ENCODE assay signal across 23 cellular contexts in the genomic region with DNA sequence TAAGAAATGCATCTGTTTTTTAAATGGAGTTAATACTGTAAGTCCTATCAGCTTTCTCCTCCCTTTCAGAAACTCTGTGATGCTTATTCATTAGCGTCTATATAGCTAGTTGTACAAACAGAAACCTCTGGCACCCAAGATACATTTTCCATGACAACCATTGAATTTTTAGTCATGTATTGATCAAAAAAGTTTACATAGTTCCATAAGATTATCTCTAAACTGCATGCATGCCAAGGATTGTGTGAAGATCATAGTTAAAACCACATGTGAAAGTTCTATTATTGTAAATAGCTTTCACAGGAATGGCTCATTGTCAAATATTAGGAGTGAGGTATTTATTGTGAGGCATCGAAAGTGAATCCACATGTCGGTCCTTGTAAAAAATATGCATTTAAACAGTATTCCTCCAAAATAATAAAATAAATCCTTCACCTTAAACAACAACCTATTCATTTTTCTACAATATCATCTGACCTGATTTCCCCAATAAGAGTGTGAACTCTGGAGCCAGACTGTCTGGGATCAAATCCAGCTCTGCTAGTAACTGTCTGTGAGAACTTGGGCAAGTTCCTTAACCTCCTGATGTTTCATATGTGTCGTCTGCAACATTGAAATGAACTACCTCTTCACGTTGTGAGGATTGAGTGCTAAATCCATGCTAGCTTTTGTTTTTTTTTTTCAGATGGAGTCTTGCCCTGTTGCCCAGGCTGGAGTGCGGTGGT. TPM values are rescaled to one million over a fixed set of nuclear protein-coding genes. Genes with fewer than 3 reads are reported as not detected.
A peak's percentile ranks its signal among the peaks of the same experiment; 100 is the strongest.
DNase-seq lines count a peak whose midpoint lies in the region; ATAC-seq, FAIRE-seq and TF ChIP-seq lines count a peak whose summit lies in the region.
"Had no signal": no experiment of that assay in that cellular context is flagged by ENCODE, and none has a peak within 500 bp of the region (broad histone marks: within the 10 kb centered on the region; RNA-seq: fewer than 3 reads in every experiment).

No MANE protein-coding gene starts in this region.

- no peak overlapping the region for H3K9ac ChIP-seq in astrocyte (ENCODE audit: low read length)

- no peak overlapping the region for H3K4me3 ChIP-seq in astrocyte (ENCODE audit: insufficient read depth, low read depth, low read length)
- no peak overlapping the region for H3K4me3 ChIP-seq in fibroblast of mammary gland (ENCODE audit: control insufficient read depth, low read depth, low read length)
- H3K4me3 ChIP-seq: PC-9, SJCRH30 had no signal

- H3K9me3 Mint-ChIP-seq in astrocyte (ENCODE audit: unreplicated experiment) = peaks cover 2% of the 10 kb centered on the region

- no peak overlapping the region for H3K27ac ChIP-seq in astrocyte (ENCODE audit: low read depth, low read length)
- H3K27ac ChIP-seq: PC-9, SJCRH30 had no signal

- ATAC-seq in left lobe of liver (peak; percentile 47), HG03571 (IDR thresholded peaks at IDR 0.05; ENCODE audit: unreplicated experiment) (no peak)
- ATAC-seq: CD8-positive, alpha-beta T cell had no signal

- no peak overlapping the region for H3K4me3 Mint-ChIP-seq in astrocyte (ENCODE audit: unreplicated experiment)
- H3K4me3 Mint-ChIP-seq: CD8-positive, alpha-beta T cell had no signal

- no peaks in the 10 kb centered on the region for H3K36me3 ChIP-seq in astrocyte (ENCODE audit: insufficient read depth, low read length)

- no peak overlapping the region for H2AFZ ChIP-seq in astrocyte (ENCODE audit: low read depth, low read length)
- H2AFZ ChIP-seq: PC-9 had no signal

- DNase-seq in EH (ENCODE audit: low read depth) (peak; percentile 14), astrocyte (ENCODE audit: low read depth) (peak; percentile 10), fibroblast of mammary gland (ENCODE audit: low read depth) (peak; percentile 40), left lobe of liver (ENCODE audit: low spot score) (no peak), NCI-H146 (lab: John Stamatoyannopoulos, UW) (no peak), activated gamma-delta T cell (lab: John Stamatoyannopoulos, UW) (no peak), DMS53 (lab: John Stamatoyannopoulos, UW) (no peak)
- DNase-seq: AML-193; C1 segment of cervical spinal cord; CD8-positive, alpha-beta T cell; H7; KBM-7; MM.1S; NCI-H1048; NCI-H1417 treated with DMSO at 0.1 percent for 48 hours; NCI-H1930; NCI-H2227 treated with DMSO at 0.1 percent for 48 hours; NCI-H510A treated with DMSO at 0.1 percent for 48 hours; NCI-H748 treated with DMSO at 0.1 percent for 48 hours; PC-9; SJCRH30 had no signal

- TF ChIP-seq CTCF in astrocyte (IDR thresholded peaks at IDR 0.05; ENCODE audit: insufficient read depth, low read depth, low read length) = no peak
- no peak for TF ChIP-seq CTCF in fibroblast of mammary gland (conservative IDR thresholded peaks at IDR 0.05; ENCODE audit: control insufficient read depth, insufficient read depth, low read depth, low read length)

- no peak overlapping the region for H3K4me2 ChIP-seq in astrocyte (ENCODE audit: low read length)
- H3K4me2 ChIP-seq: PC-9 had no signal

- H3K9me3 ChIP-seq in astrocyte (ENCODE audit: insufficient read depth, low read depth, low read length) = no peaks in the 10 kb centered on the region
- H3K9me3 ChIP-seq: SJCRH30 had no signal

- H3K4me1 Mint-ChIP-seq in astrocyte (ENCODE audit: low read depth, unreplicated experiment) = peaks cover 11% of the 10 kb centered on the region

- H3K4me1 ChIP-seq in astrocyte (ENCODE audit: insufficient read depth, low read length) = no peaks in the 10 kb centered on the region
- H3K4me1 ChIP-seq: SJCRH30 had no signal

- H4K20me1 ChIP-seq in astrocyte (ENCODE audit: insufficient read depth, low read length) = no peaks in the 10 kb centered on the region

- H3K79me2 ChIP-seq in astrocyte (ENCODE audit: insufficient read depth, low read length) = no peaks in the 10 kb centered on the region

- peak; percentile 86 for FAIRE-seq in astrocyte (lab: Jason Lieb, UNC)
- FAIRE-seq: G401.6 had no signal

- no peaks in the 10 kb centered on the region for H3K27me3 Mint-ChIP-seq in astrocyte (ENCODE audit: low read depth, unreplicated experiment)

- H3K27me3 ChIP-seq in astrocyte (ENCODE audit: insufficient read depth, low read length) = no peaks in the 10 kb centered on the region
- H3K27me3 ChIP-seq: SJCRH30 had no signal

- peaks cover 8% of the 10 kb centered on the region for H3K36me3 Mint-ChIP-seq in astrocyte (ENCODE audit: low read depth, unreplicated experiment)
- H3K36me3 Mint-ChIP-seq: CD8-positive, alpha-beta T cell had no signal

- H3K27ac Mint-ChIP-seq in astrocyte (ENCODE audit: unreplicated experiment) = no peak overlapping the region
- H3K27ac Mint-ChIP-seq: CD8-positive, alpha-beta T cell had no signal

RNA-seq across cellular contexts. Expression of a gene that starts 10.6 kb away (rescaled TPM):
- total RNA-seq in astrocyte = 5.4 and 5.9 TPM in 2 replicates
- total RNA-seq in left lobe of liver = 0.81 TPM

Comparison
In these comparisons a context has a peak if more than half of its experiments do, and no peak if none do; other contexts are left out.
1. DNase-seq: peak in EH (single experiment), astrocyte (single experiment) and fibroblast of mammary gland (single experiment); none in left lobe of liver (single experiment), NCI-H146 (single experiment), activated gamma-delta T cell (single experiment) and DMS53 (single experiment).